22 cellular contexts compared by ENCODE assay signal in the genomic region with DNA sequence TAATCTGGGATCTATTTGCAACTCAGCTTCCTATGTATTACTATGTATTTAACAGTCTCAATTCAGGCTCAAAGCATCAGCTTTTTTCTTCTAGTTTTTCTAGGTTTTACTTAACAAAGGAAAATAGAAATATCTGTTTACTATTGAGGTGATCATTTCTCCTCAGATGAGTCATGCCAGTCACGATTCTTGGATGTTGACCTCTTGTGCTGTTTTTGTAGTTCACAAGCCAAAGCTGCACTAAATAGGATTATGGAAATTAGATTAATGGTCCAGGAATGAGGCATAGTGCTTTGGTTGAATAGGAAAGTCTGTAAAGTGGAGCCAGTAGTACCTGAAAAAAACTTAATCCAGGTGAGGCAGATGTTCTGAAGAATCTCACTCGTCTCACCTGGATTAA.
A peak's percentile ranks its signal among the peaks of the same experiment; 100 is the strongest.
DNase-seq lines count a peak whose midpoint lies in the region; ATAC-seq, FAIRE-seq and TF ChIP-seq lines count a peak whose summit lies in the region.
"Had no signal": no experiment of that assay in that cellular context is flagged by ENCODE, and none has a peak within 500 bp of the region (broad histone marks: within the 10 kb centered on the region; RNA-seq: fewer than 3 reads in every experiment).

No MANE protein-coding gene starts in this region.

- 50% methylated on average over 2 of the region's 2 CpGs for WGBS in GM12878 (ENCODE audit: insufficient coverage, insufficient replicate concordance, low lambda C conversion rate, missing lambda C conversion rate)
- 87% methylated on average over 2 of the region's 2 CpGs for WGBS in mesenchymal stem cell

- H2BK5ac ChIP-seq in mesenchymal stem cell (ENCODE audit: low read depth, low read length, poor library complexity, severe bottlenecking), result no peak overlapping the region

- no peak overlapping the region for H3K27ac ChIP-seq in GM12878 (ENCODE audit: control insufficient read depth, insufficient read depth)
- H3K27ac ChIP-seq in mesenchymal stem cell (ENCODE audit: low read length, poor library complexity, severe bottlenecking), result no peak overlapping the region
- H3K27ac ChIP-seq: HL-60 had no signal

- no peak overlapping the region for H2BK12ac ChIP-seq in mesenchymal stem cell (ENCODE audit: low read length in 2 of 2)

- H3K4me3 ChIP-seq in GM12878, result no peak overlapping the region
- H3K4me3 ChIP-seq in mesenchymal stem cell (ENCODE audit: insufficient read depth in 1 of 2, low read depth in 1 of 2, low read length in 2 of 2), result no peak overlapping the region

- POLR2A ChIA-PET in GM12878 (lab: Charles Lee), result interaction anchor here (0.7 to 1.1 kb wide), 2 partner anchors 20 to 326 kb away, joined by 3 read pairs; no protein-coding TSS in a partner anchor

- H4K8ac ChIP-seq in mesenchymal stem cell (ENCODE audit: low read length), result no peak overlapping the region

- 0 out of 4 replicates have a peak, but pooled peaks cover 0 to 4% of the 10 kb centered on the region in 2 experiments for H3K36me3 ChIP-seq in GM12878 (ENCODE audit: control insufficient read depth in 2 of 2, insufficient read depth in 2 of 2, low read length in 1 of 2)
- H3K36me3 ChIP-seq in mesenchymal stem cell (ENCODE audit: control insufficient read depth in 1 of 2, insufficient read depth in 2 of 2, low read depth in 1 of 2, low read length in 2 of 2), result peaks cover 0 to 14% of the 10 kb centered on the region in 2 experiments

- in situ Hi-C loops in GM12878 (cut with MboI), result no loop called here

- H3K4me2 ChIP-seq in GM12878 (ENCODE audit: control insufficient read depth, insufficient read depth) (no peak overlapping the region), mesenchymal stem cell (ENCODE audit: low read length, poor library complexity, severe bottlenecking) (no peak overlapping the region)

- H2AFZ ChIP-seq in GM12878 (ENCODE audit: control insufficient read depth, low read depth, low read length) (no peak overlapping the region), mesenchymal stem cell (ENCODE audit: low read depth, low read length) (no peak overlapping the region)

- H3K4me1 ChIP-seq in GM12878 (ENCODE audit: control insufficient read depth, insufficient read depth, low read length), result no peaks in the 10 kb centered on the region
- no peaks in the 10 kb centered on the region for H3K4me1 ChIP-seq in mesenchymal stem cell (ENCODE audit: control insufficient read depth, insufficient read depth, low read depth, low read length)

- H3K9me3 ChIP-seq in GM12878 (replicated peaks; ENCODE audit: control insufficient read depth, insufficient read depth, low read length) (no peaks in the 10 kb centered on the region), mesenchymal stem cell (ENCODE audit: control insufficient read depth, low read length) (peaks cover 8% of the 10 kb centered on the region)

- BruUV-seq in GM12878 (replicated peaks; lab: Mats Ljungman, UMichigan), result no TSS peak

- no peak overlapping the region for H3K14ac ChIP-seq in mesenchymal stem cell (ENCODE audit: low read length in 2 of 2)

- no peaks in the 10 kb centered on the region for H4K20me1 ChIP-seq in GM12878 (ENCODE audit: control insufficient read depth, insufficient read depth)

- ATAC-seq in GM12878 (no peak), HG02588 (IDR thresholded peaks at IDR 0.05; ENCODE audit: unreplicated experiment) (no peak), GM19324 (IDR thresholded peaks at IDR 0.05; ENCODE audit: low FRiP score, unreplicated experiment) (no peak)
- ATAC-seq: CD8-positive, alpha-beta T cell; HepG2; Right ventricle myocardium inferior had no signal

- peak; percentile 82 for FAIRE-seq in D721Med (lab: Jason Lieb, UNC)
- FAIRE-seq in GM12878 (lab: Jason Lieb, UNC), result peak; percentile 54
- peak; percentile 27 for FAIRE-seq in islet of Langerhans (lab: Jason Lieb, UNC)
- FAIRE-seq: G401.6, HepG2 had no signal

- H3K79me1 ChIP-seq in mesenchymal stem cell (replicated peaks; ENCODE audit: low read length, poor library complexity, severe bottlenecking), result peaks cover 4% of the 10 kb centered on the region

- TF ChIP-seq EP300 in GM12878 (IDR thresholded peaks at IDR 0.05; ENCODE audit: borderline replicate concordance in 1 of 2, control insufficient read depth in 1 of 2, low read depth in 2 of 2, low read length in 2 of 2), result no peak

- no peaks in the 10 kb centered on the region for H3K27me3 ChIP-seq in GM12878 (replicated peaks in 1 of 2; ENCODE audit: control insufficient read depth in 2 of 2, insufficient read depth in 2 of 2, low read length in 1 of 2)
- no peaks in the 10 kb centered on the region for H3K27me3 ChIP-seq in mesenchymal stem cell (ENCODE audit: control insufficient read depth in 1 of 2, insufficient read depth in 1 of 2, low read length in 2 of 2)

- no peak for TF ChIP-seq RAD21 in GM12878 (IDR thresholded peaks at IDR 0.05; ENCODE audit: insufficient read depth, low read depth, low read length)

- DNase-seq in D721Med (ENCODE audit: insufficient read length, low spot score) (no peak), LHCN-M2 (ENCODE audit: low read depth) (peak; percentile 11), GM12878 (ENCODE audit: low read depth, low spot score) (no peak), epidermal melanocyte (ENCODE audit: insufficient read length, low spot score) (no peak), mesenchymal stem cell (no peak)
- DNase-seq: AML-193; C1 segment of cervical spinal cord; CD8-positive, alpha-beta T cell; KBM-7; NCI-H1105; NCI-H1694; NCI-H2171; NCI-H345; NCI-H774; SW 1271 had no signal

- no peak overlapping the region for H3K4ac ChIP-seq in mesenchymal stem cell (ENCODE audit: low read depth in 1 of 2, low read length in 2 of 2)

- no peak overlapping the region for H2BK15ac ChIP-seq in mesenchymal stem cell (ENCODE audit: low read depth, poor library complexity, severe bottlenecking)

- TF ChIP-seq POLR2A in GM12878 (IDR thresholded peaks at IDR 0.05; ENCODE audit: low read depth, low read length), result no peak

- no peak overlapping the region for H3K18ac ChIP-seq in mesenchymal stem cell (ENCODE audit: low read depth in 1 of 2, low read length in 2 of 2)

- RAD21 ChIA-PET in GM12878 (lab: Charles Lee; ENCODE audit: unreplicated experiment), result interaction anchor here (1.3 to 1.5 kb wide), 2 partner anchors 16 to 41 kb away, joined by 3 read pairs; no protein-coding TSS in a partner anchor

- H3K9ac ChIP-seq in GM12878 (ENCODE audit: control insufficient read depth, insufficient read depth, low read length), result no peak overlapping the region
- H3K9ac ChIP-seq in mesenchymal stem cell (ENCODE audit: low read length), result no peak overlapping the region

- intact Hi-C loops in GM12878 (cut with micrococcal nuclease; ENCODE audit: unreplicated experiment), result no loop called here

- H3K79me2 ChIP-seq in GM12878 (ENCODE audit: control insufficient read depth, insufficient read depth, low read length), result no peaks in the 10 kb centered on the region

- no peak overlapping the region for H4K91ac ChIP-seq in mesenchymal stem cell (ENCODE audit: low read length)

- H2BK120ac ChIP-seq in mesenchymal stem cell (ENCODE audit: low read depth, low read length), result no peak overlapping the region

- H2AK5ac ChIP-seq in mesenchymal stem cell (ENCODE audit: low read length, severe bottlenecking), result no peak overlapping the region

- SMC1A ChIA-PET in GM12878 (lab: Charles Lee; ENCODE audit: uncharacterized antibody, unreplicated experiment), result interaction anchor here (0.9 to 3.5 kb wide), 9 partner anchors 11 to 208 kb away, joined by 3 to 20 read pairs (median 5); no protein-coding TSS in a partner anchor

- CTCF ChIA-PET in GM12878 (lab: Yijun Ruan, JAX), result interaction anchor here (1.0 to 2.6 kb wide), 2 partner anchors 10 to 18 kb away, joined by 3 to 7 read pairs; no protein-coding TSS in a partner anchor

- TF ChIP-seq CTCF in D721Med (IDR thresholded peaks at IDR 0.05; ENCODE audit: insufficient read depth, missing control alignments) (no peak), GM12878 (IDR thresholded peaks at IDR 0.05 in 2 of 3, conservative IDR thresholded peaks at IDR 0.05 in 1 of 3; ENCODE audit: control insufficient read depth in 2 of 3, extremely low read depth in 1 of 3, insufficient read depth in 1 of 3, low read depth in 3 of 3, low read length in 3 of 3) (no peak)

- no peak overlapping the region for H3K23ac ChIP-seq in mesenchymal stem cell (ENCODE audit: low read length in 2 of 2)

TF ChIP-seq in GM12878, 131 proteins besides CTCF, POLR2A, EP300 and RAD21 (continues in another document):
- no peak for TF ChIP-seq CEBPB (IDR thresholded peaks at IDR 0.05; ENCODE audit: borderline replicate concordance in 1 of 2, low read depth in 2 of 2, low read length in 2 of 2)
- TF ChIP-seq, protein P1, sequence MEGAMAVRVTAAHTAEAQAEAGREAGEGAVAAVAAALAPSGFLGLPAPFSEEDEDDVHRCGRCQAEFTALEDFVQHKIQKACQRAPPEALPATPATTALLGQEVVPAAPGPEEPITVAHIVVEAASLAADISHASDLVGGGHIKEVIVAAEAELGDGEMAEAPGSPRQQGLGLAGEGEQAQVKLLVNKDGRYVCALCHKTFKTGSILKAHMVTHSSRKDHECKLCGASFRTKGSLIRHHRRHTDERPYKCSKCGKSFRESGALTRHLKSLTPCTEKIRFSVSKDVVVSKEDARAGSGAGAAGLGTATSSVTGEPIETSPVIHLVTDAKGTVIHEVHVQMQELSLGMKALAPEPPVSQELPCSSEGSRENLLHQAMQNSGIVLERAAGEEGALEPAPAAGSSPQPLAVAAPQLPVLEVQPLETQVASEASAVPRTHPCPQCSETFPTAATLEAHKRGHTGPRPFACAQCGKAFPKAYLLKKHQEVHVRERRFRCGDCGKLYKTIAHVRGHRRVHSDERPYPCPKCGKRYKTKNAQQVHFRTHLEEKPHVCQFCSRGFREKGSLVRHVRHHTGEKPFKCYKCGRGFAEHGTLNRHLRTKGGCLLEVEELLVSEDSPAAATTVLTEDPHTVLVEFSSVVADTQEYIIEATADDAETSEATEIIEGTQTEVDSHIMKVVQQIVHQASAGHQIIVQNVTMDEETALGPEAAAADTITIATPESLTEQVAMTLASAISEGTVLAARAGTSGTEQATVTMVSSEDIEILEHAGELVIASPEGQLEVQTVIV (IDR thresholded peaks at IDR 0.05; ENCODE audit: borderline replicate concordance, partially characterized antibody), result no peak
- TF ChIP-seq ESRRA (IDR thresholded peaks at IDR 0.05; ENCODE audit: low read length), result no peak
